In the genomic region with DNA sequence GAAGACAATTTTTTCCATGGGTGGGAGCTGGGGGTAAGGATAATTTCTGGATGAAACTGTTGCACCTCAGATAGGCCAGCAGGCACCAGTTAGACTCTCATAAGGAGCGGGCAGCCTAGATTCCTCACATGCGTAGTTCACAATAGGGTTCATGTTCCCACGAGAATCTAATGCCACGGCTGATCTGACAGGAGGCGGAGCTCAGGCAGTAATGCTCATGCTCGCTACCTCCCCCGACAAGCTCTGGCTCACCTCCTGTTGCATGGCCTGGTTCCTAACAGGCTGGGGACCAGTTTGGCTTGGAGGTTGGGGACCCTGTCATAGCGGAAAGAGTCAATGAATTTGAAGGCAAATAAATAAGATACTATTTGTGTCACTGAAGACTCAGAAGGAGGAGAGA, we compare ENCODE assay signal across 14 cellular contexts.
A peak's percentile ranks its signal among the peaks of the same experiment; 100 is the strongest.
DNase-seq lines count a peak whose midpoint lies in the region; ATAC-seq and TF ChIP-seq lines count a peak whose summit lies in the region.
"Had no signal": no experiment of that assay in that cellular context is flagged by ENCODE, and none has a peak within 500 bp of the region (broad histone marks: within the 10 kb centered on the region; RNA-seq: fewer than 3 reads in every experiment).

No MANE protein-coding gene starts in this region.

- H3K23ac ChIP-seq in mesendoderm (ENCODE audit: low read length), result no peak overlapping the region

- DNase-seq in NCI-H82 (lab: John Stamatoyannopoulos, UW) (peak; percentile 31), NCI-H82 treated with DMSO at 0.1 percent for 48 hours (lab: John Stamatoyannopoulos, UW; ENCODE audit: unreplicated experiment) (no peak), SK-MEL-5 (ENCODE audit: low read depth, low spot score) (peak; percentile 42), epithelial cell of esophagus (ENCODE audit: low read depth) (peak; percentile 3), mesendoderm (peak; percentile 38), SHP77 (lab: John Stamatoyannopoulos, UW) (no peak)
- DNase-seq: Caco-2; CD8-positive, alpha-beta memory T cell; DND-41; GDM1 had no signal

- no peak overlapping the region for H3K4ac ChIP-seq in mesendoderm (ENCODE audit: low read depth, low read length)

- no peaks in the 10 kb centered on the region for H3K79me2 ChIP-seq in mesendoderm (ENCODE audit: control insufficient read depth, insufficient read depth, low read length)

- no peak overlapping the region for H2BK15ac ChIP-seq in mesendoderm (replicated peaks; ENCODE audit: low read depth)

- H3K4me3 ChIP-seq in epithelial cell of esophagus (ENCODE audit: low read length) (no peak overlapping the region), mesendoderm (ENCODE audit: low read length) (no peak overlapping the region)
- H3K4me3 ChIP-seq: BLaER1 had no signal

- in situ Hi-C loops in SK-MEL-5 (cut with HindIII; ENCODE audit: low pct_unique_long_range_greater_than_20kb, low sequenced_read_pairs), result no loop called here

- H3K56ac ChIP-seq in mesendoderm (ENCODE audit: low read length), result no peak overlapping the region

- no peaks in the 10 kb centered on the region for H3K4me1 ChIP-seq in mesendoderm (ENCODE audit: control insufficient read depth, low read depth, low read length)
- H3K4me1 ChIP-seq: Caco-2 had no signal

- no peak overlapping the region for H3K27ac ChIP-seq in mesendoderm (ENCODE audit: low read depth, low read length)
- H3K27ac ChIP-seq: 22Rv1, BLaER1 had no signal

- TF ChIP-seq CTCF in epithelial cell of esophagus (IDR thresholded peaks at IDR 0.05; ENCODE audit: insufficient read depth, low read depth, low read length, missing control alignments), result no peak

- H3K4me2 ChIP-seq in mesendoderm (ENCODE audit: low read length), result no peak overlapping the region
- H3K4me2 ChIP-seq: BLaER1 had no signal

- H3K79me1 ChIP-seq in mesendoderm (ENCODE audit: low read length), result no peaks in the 10 kb centered on the region

- H2BK5ac ChIP-seq in mesendoderm (ENCODE audit: low read length), result no peak overlapping the region

- no peak overlapping the region for H3K9ac ChIP-seq in mesendoderm (ENCODE audit: low read length)
- H3K9ac ChIP-seq: BLaER1 had no signal

- ATAC-seq in HG02798 (IDR thresholded peaks at IDR 0.05; ENCODE audit: poor library complexity, unreplicated experiment), result no peak
- ATAC-seq in HG03135 (IDR thresholded peaks at IDR 0.05; ENCODE audit: unreplicated experiment), result no peak

- no peak overlapping the region for H2BK120ac ChIP-seq in mesendoderm (ENCODE audit: low read depth, low read length)

- H3K18ac ChIP-seq in mesendoderm (ENCODE audit: low read length), result no peak overlapping the region

- no peak overlapping the region for H2AK5ac ChIP-seq in mesendoderm (ENCODE audit: low read length)

- H3K27me3 ChIP-seq in mesendoderm (ENCODE audit: insufficient read depth, low read length, poor library complexity), result no peaks in the 10 kb centered on the region
- H3K27me3 ChIP-seq: BLaER1 had no signal

- no peaks in the 10 kb centered on the region for H3K36me3 ChIP-seq in mesendoderm (ENCODE audit: control insufficient read depth, insufficient read depth, low read length)
- H3K36me3 ChIP-seq: BLaER1 had no signal

- no CpG with 5 or more reads among the region's 8 CpGs for WGBS in mesendoderm (ENCODE audit: extremely low coverage, insufficient coverage, low lambda C conversion rate)

- no peak overlapping the region for H4K5ac ChIP-seq in mesendoderm (ENCODE audit: low read length)

- no peak overlapping the region for H4K8ac ChIP-seq in mesendoderm (ENCODE audit: low read depth, low read length)

Comparison
In these comparisons a context has a peak if more than half of its experiments do, and no peak if none do; other contexts are left out.
1. DNase-seq: peak in NCI-H82 (single experiment), SK-MEL-5 (single experiment), epithelial cell of esophagus (single experiment) and mesendoderm (single experiment); none in NCI-H82 treated with DMSO at 0.1 percent for 48 hours (single experiment) and SHP77 (0 of 2).